ENCODE assay signal across 8 cellular contexts in the genomic region with DNA sequence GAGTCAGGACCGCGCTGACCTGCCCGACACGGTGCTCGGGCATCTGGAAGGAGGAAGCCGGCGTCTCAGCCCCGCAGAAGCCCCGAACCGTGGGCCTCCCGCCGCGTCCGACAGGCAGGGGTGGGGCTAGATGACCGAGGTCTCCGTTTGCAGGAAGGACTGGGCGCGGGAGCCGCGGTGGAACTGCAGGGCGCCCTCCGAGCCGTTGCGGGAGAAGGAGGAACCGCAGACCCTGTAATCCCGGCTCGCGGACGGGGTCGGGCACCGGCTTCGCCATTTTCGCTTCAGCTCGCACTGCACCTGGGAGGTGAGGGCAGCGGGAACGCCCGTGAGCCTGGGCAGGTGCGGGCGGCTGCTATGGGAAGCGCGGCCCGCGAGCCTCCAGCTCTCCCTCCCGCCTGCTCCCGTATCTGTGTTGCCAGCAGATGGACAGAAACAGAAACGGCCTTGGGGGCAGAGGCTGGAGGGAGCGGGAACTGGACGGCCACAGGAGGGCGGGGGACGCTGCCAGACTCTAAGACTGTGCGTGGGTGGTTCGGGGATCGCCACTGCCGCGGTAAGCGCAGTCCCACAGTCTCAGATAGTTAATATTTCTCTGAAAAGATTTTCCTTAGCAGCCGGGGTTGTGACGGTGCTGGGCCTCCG.
DNase-seq lines count a peak whose midpoint lies in the region; ATAC-seq and TF ChIP-seq lines count a peak whose summit lies in the region.

No MANE protein-coding gene starts in this region.

- no peaks in the 10 kb centered on the region for H3K79me2 ChIP-seq in smooth muscle cell (ENCODE audit: low read depth)

- peak overlapping the region; percentile 62 for H3K4me3 ChIP-seq in smooth muscle cell

- no peaks in the 10 kb centered on the region for H3K36me3 Mint-ChIP-seq in MCF 10A (ENCODE audit: insufficient read depth, unreplicated experiment)

- DNase-seq in NCI-H146 (lab: John Stamatoyannopoulos, UW) (peak; percentile 57), NCI-H146 treated with DMSO at 0.1 percent for 48 hours (lab: John Stamatoyannopoulos, UW; ENCODE audit: unreplicated experiment) (no peak), NCI-H524 treated with DMSO at 0.1 percent for 48 hours (lab: John Stamatoyannopoulos, UW) (peak; percentile 2), MCF 10A (ENCODE audit: unreplicated experiment) (peak; percentile 29), iris pigment epithelial cell (ENCODE audit: low read depth) (peak; percentile 22), smooth muscle cell (lab: John Stamatoyannopoulos, UW; ENCODE audit: unreplicated experiment) (no peak)

- H2AFZ ChIP-seq in smooth muscle cell (ENCODE audit: low read depth) = peak overlapping the region; percentile 76

- 2% methylated on average over 52 of the region's 59 CpGs for WGBS in smooth muscle cell (ENCODE audit: low lambda C conversion rate)

- peaks cover 11% of the 10 kb centered on the region for H3K4me1 Mint-ChIP-seq in MCF 10A (ENCODE audit: insufficient read depth, unreplicated experiment)

- H3K9me3 Mint-ChIP-seq in MCF 10A (ENCODE audit: unreplicated experiment) = no peaks in the 10 kb centered on the region

- peak overlapping the region; percentile 90 for H3K4me2 ChIP-seq in smooth muscle cell

- POLR2A ChIA-PET in MCF 10A (lab: Yijun Ruan, JAX) = interaction anchor here (0.7 kb wide), 1 partner anchor 15 kb away, joined by 3 read pairs; no protein-coding TSS in a partner anchor

- BruUV-seq in MCF 10A (replicated peaks; lab: Mats Ljungman, UMichigan) = no TSS peak

- no peaks in the 10 kb centered on the region for H3K9me3 ChIP-seq in smooth muscle cell (replicated peaks; ENCODE audit: low read depth)

- no peak overlapping the region for H3K9ac ChIP-seq in smooth muscle cell (ENCODE audit: low read depth)

- no peak overlapping the region for H3K27ac ChIP-seq in smooth muscle cell (ENCODE audit: low read depth)

- no peaks in the 10 kb centered on the region for H3K27me3 Mint-ChIP-seq in MCF 10A (ENCODE audit: insufficient read depth, unreplicated experiment)

- TF ChIP-seq CTCF in MCF 10A (IDR thresholded peaks at IDR 0.05; ENCODE audit: unreplicated experiment) = peak; percentile 5
- TF ChIP-seq CTCF in smooth muscle cell (IDR thresholded peaks at IDR 0.05; ENCODE audit: borderline replicate concordance, insufficient read depth, poor library complexity, severe bottlenecking) = peak; percentile 20

- H3K36me3 ChIP-seq in smooth muscle cell (ENCODE audit: low read depth) = no peaks in the 10 kb centered on the region

- ATAC-seq in HG03135 (IDR thresholded peaks at IDR 0.05; ENCODE audit: unreplicated experiment) (no peak), HG02610 (IDR thresholded peaks at IDR 0.05; ENCODE audit: unreplicated experiment) (no peak)

- no peak overlapping the region for H3K27ac Mint-ChIP-seq in MCF 10A (ENCODE audit: low read depth, unreplicated experiment)

- no peaks in the 10 kb centered on the region for H3F3A ChIP-seq in smooth muscle cell (ENCODE audit: low read depth)

- H4K20me1 ChIP-seq in smooth muscle cell (ENCODE audit: low read depth) = no peaks in the 10 kb centered on the region

- intact Hi-C loops in MCF 10A (cut with micrococcal nuclease) = no loop called here

- CTCF ChIA-PET in MCF 10A (lab: Yijun Ruan, JAX) = interaction anchor here (0.7 to 1.0 kb wide), 3 partner anchors 11 to 312 kb away, joined by 3 to 5 read pairs (median 3); no protein-coding TSS in a partner anchor

- H3K4me3 Mint-ChIP-seq in MCF 10A (ENCODE audit: unreplicated experiment) = peak overlapping the region; percentile 23

- H3K4me1 ChIP-seq in smooth muscle cell (ENCODE audit: low read depth) = peaks cover 18% of the 10 kb centered on the region

- H3K27me3 ChIP-seq in smooth muscle cell (ENCODE audit: low read depth) = no peaks in the 10 kb centered on the region

Comparison
In these comparisons a context has a peak if more than half of its experiments do, and no peak if none do; other contexts are left out.
1. DNase-seq: peak in NCI-H146 (single experiment), NCI-H524 treated with DMSO at 0.1 percent for 48 hours (single experiment), MCF 10A (single experiment) and iris pigment epithelial cell (single experiment); none in NCI-H146 treated with DMSO at 0.1 percent for 48 hours (single experiment) and smooth muscle cell (single experiment).